ENCODE assay signal across 8 cellular contexts in the genomic region with DNA sequence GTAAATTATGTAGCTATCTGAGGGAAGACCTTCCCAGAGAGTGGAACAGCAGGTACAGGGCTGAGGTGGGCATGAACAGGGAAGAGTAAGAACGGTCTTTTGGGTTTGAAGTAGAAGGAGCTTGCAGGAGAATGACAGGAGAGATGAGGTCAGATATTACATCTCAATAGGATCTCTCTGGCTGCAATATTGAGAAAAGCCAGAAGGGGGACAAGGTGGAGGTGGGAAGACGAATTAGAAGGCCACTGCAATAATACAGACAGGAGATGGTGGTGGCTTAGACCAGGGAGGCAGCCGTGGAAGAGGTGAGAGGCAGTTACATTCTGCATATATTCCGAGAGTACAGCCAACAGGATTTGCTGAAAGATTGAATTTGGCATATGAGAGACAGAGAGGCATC.
DNase-seq lines count a peak whose midpoint lies in the region; TF ChIP-seq lines count a peak whose summit lies in the region.

No MANE protein-coding gene starts in this region.

- DNase-seq in ELR (ENCODE audit: low read depth) (peak; percentile 46), GM20000 (ENCODE audit: low spot score) (peak; percentile 28), HuH-7 (ENCODE audit: low spot score) (peak; percentile 16), astrocyte of the spinal cord (ENCODE audit: low read depth, low spot score) (peak; percentile 12), putamen (ENCODE audit: low spot score) (no peak), foreskin fibroblast (no peak), occipital lobe (lab: John Stamatoyannopoulos, UW) (no peak), HPDE6-E6E7 (ENCODE audit: extremely low spot score) (no peak)

- peak; percentile 53 for TF ChIP-seq CTCF in GM20000 (IDR thresholded peaks at IDR 0.05; ENCODE audit: extremely low read depth, missing control alignments)
- TF ChIP-seq CTCF in astrocyte of the spinal cord (IDR thresholded peaks at IDR 0.05; ENCODE audit: low read depth, low read length), result peak; percentile 46
- TF ChIP-seq CTCF in foreskin fibroblast (IDR thresholded peaks at IDR 0.05; ENCODE audit: low read depth, low read length), result no peak

- H3K4me3 ChIP-seq in astrocyte of the spinal cord (ENCODE audit: low read depth, low read length) (no peak overlapping the region), foreskin fibroblast (ENCODE audit: low read depth in 1 of 2, low read length in 2 of 2) (no peak overlapping the region)

- in situ Hi-C loops in astrocyte of the spinal cord (cut with HindIII; ENCODE audit: low sequenced_read_pairs), result no loop called here

Comparison
In these comparisons a context has a peak if more than half of its experiments do, and no peak if none do; other contexts are left out.
1. DNase-seq: peak in ELR (single experiment), GM20000 (single experiment), HuH-7 (single experiment) and astrocyte of the spinal cord (single experiment); none in putamen (single experiment), foreskin fibroblast (0 of 2), occipital lobe (single experiment) and HPDE6-E6E7 (single experiment).